8 cellular contexts compared by ENCODE assay signal in genomic region chr19:16897572-16898056, GRCh38. TPM values are rescaled to one million over a fixed set of nuclear protein-coding genes. Genes with fewer than 3 reads are reported as not detected.
DNase-seq lines count a peak whose midpoint lies in the region; ATAC-seq and TF ChIP-seq lines count a peak whose summit lies in the region.

No MANE protein-coding gene starts in this region.

- TF ChIP-seq CTCF in BJ (IDR thresholded peaks at IDR 0.05; ENCODE audit: insufficient read depth, low read depth, low read length): no peak
- no peak for TF ChIP-seq CTCF in progenitor cell of endocrine pancreas (IDR thresholded peaks at IDR 0.05; ENCODE audit: unreplicated experiment)

- no peak for DNase-seq in BJ (ENCODE audit: low read depth)
- peak in 1 of 3 donors; percentile 22 for DNase-seq in T-helper 17 cell
- DNase-seq in germinal center (ENCODE audit: low spot score): peak; percentile 45
- DNase-seq in progenitor cell of endocrine pancreas (ENCODE audit: low spot score, unreplicated experiment): no peak
- no peak for DNase-seq in superior temporal gyrus (ENCODE audit: extremely low spot score)
- DNase-seq in NCI-H1436 (lab: John Stamatoyannopoulos, UW): no peak
- DNase-seq in NCI-H1105 treated with DMSO at 0.1 percent for 48 hours (lab: John Stamatoyannopoulos, UW): no peak

- H3K4me1 Mint-ChIP-seq in T-helper 17 cell (peaks cover 30% of the 10 kb centered on the region), progenitor cell of endocrine pancreas (ENCODE audit: low read depth) (no peaks in the 10 kb centered on the region)

- POLR2A ChIA-PET in BJ (lab: Charles Lee): no interaction called here

- H3K27me3 ChIP-seq in BJ (ENCODE audit: control insufficient read depth, insufficient read depth, low read length): 0 out of 2 replicates have a peak, but pooled peaks cover 2% of the 10 kb centered on the region

- H3K36me3 ChIP-seq in BJ (ENCODE audit: control insufficient read depth, insufficient read depth, low read length): no peaks in the 10 kb centered on the region

- ATAC-seq in GM21825 (IDR thresholded peaks at IDR 0.05; ENCODE audit: unreplicated experiment) (peak; percentile 12), T-helper 17 cell (peak; percentile 29)

- no peaks in the 10 kb centered on the region for H3K9me3 ChIP-seq in T-helper 17 cell (ENCODE audit: control insufficient read depth, low read length, poor library complexity, severe bottlenecking)

- H3K27ac Mint-ChIP-seq in T-helper 17 cell: no peak overlapping the region
- H3K27ac Mint-ChIP-seq in progenitor cell of endocrine pancreas: no peak overlapping the region

- no peaks in the 10 kb centered on the region for H3K36me3 Mint-ChIP-seq in T-helper 17 cell (ENCODE audit: low read depth)
- H3K36me3 Mint-ChIP-seq in progenitor cell of endocrine pancreas (ENCODE audit: insufficient read depth): peaks cover 1% of the 10 kb centered on the region

- H3K27me3 Mint-ChIP-seq in T-helper 17 cell (no peaks in the 10 kb centered on the region), progenitor cell of endocrine pancreas (peaks cover 24% of the 10 kb centered on the region)

- H3K4me3 ChIP-seq in BJ (ENCODE audit: low read depth, low read length): peak overlapping the region; percentile 67

- CTCF ChIA-PET in BJ (lab: Yijun Ruan, JAX): interaction anchor here (1.6 kb wide), 1 partner anchor 155 kb away, joined by 3 read pairs; no protein-coding TSS in a partner anchor

- H3K9me3 Mint-ChIP-seq in progenitor cell of endocrine pancreas (ENCODE audit: low read depth): no peaks in the 10 kb centered on the region

- H3K4me3 Mint-ChIP-seq in T-helper 17 cell: peak overlapping the region; percentile 75
- H3K4me3 Mint-ChIP-seq in progenitor cell of endocrine pancreas (ENCODE audit: low read depth): peak overlapping the region; percentile 55

RNA-seq across cellular contexts. Expression of gene F2RL3, which starts 8.8 kb away (rescaled TPM):
- 0.05 TPM in 1 of 2 replicates, not detected in the other for polyA plus RNA-seq in BJ (2011; rRNA removed)
- polyA minus RNA-seq in BJ (2011; rRNA and poly(A)+ RNA removed): not detected in 2 replicates
- total RNA-seq in T-helper 17 cell (1 to 10 TPM in 1 of 2 donors, under 1 TPM in 1; 0.07 to 2.7 TPM), progenitor cell of endocrine pancreas (not detected in 2 replicates)
